13 cellular contexts compared by ENCODE assay signal in genomic region chr7:35716038-35716803, GRCh38. TPM values are rescaled to one million over a fixed set of nuclear protein-coding genes. Genes with fewer than 3 reads are reported as not detected.
DNase-seq lines count a peak whose midpoint lies in the region; ATAC-seq and TF ChIP-seq lines count a peak whose summit lies in the region.
"Had no signal": no experiment of that assay in that cellular context is flagged by ENCODE, and none has a peak within 500 bp of the region (broad histone marks: within the 10 kb centered on the region; RNA-seq: fewer than 3 reads in every experiment).

No MANE protein-coding gene starts in this region.

- H2AFZ ChIP-seq in trophoblast cell (ENCODE audit: insufficient read depth, low read length, poor library complexity) = no peak overlapping the region

- no peak overlapping the region for H3K14ac ChIP-seq in trophoblast cell (ENCODE audit: low read length)

- no peak overlapping the region for H4K8ac ChIP-seq in trophoblast cell (ENCODE audit: low read depth, low read length)

- no peaks in the 10 kb centered on the region for H3K79me2 ChIP-seq in trophoblast cell (ENCODE audit: control insufficient read depth, insufficient read depth, low read length, poor library complexity)

- DNase-seq in Ammon's horn (ENCODE audit: low spot score) (peak; percentile 87), heart left ventricle (peak in 3 of 5 donors; percentile 41 to 60 (median 57)), trophoblast cell (peak; percentile 16 to 72), HUDEP-2 (lab: John Stamatoyannopoulos, UW; ENCODE audit: unreplicated experiment in 76 of 76) (no peak), natural killer cell (no peak)
- DNase-seq: activated effector memory CD4-positive, alpha-beta T cell treated with anti-CD3 and anti-CD28 coated beads, Interleukin-2, amount 50 U/mL, for 16 hours; NCI-H1092; stimulated activated CD4-positive, alpha-beta T cell treated with anti-CD3 and anti-CD28 coated beads, Interleukin-15, amount 100 ng/mL, for 24 hours; T-helper 1 cell had no signal

- H3K36me3 ChIP-seq in heart left ventricle (no peaks in the 10 kb centered on the region), trophoblast cell (ENCODE audit: control insufficient read depth in 1 of 2, insufficient read depth in 2 of 2, low read length in 2 of 2) (no peaks in the 10 kb centered on the region)

- H3K9me3 ChIP-seq in heart left ventricle = no peaks in the 10 kb centered on the region
- H3K9me3 ChIP-seq in trophoblast cell (ENCODE audit: insufficient read depth, low read depth, low read length) = no peaks in the 10 kb centered on the region

- H3K36me3 Mint-ChIP-seq in natural killer cell = no peaks in the 10 kb centered on the region

- H4K91ac ChIP-seq in trophoblast cell (ENCODE audit: low read depth, low read length) = no peak overlapping the region

- H3K4me1 ChIP-seq in heart left ventricle (peaks cover 0 to 43% (median 7%) of the 10 kb centered on the region in 12 donors), trophoblast cell (ENCODE audit: control insufficient read depth in 1 of 2, insufficient read depth in 2 of 2, low read length in 2 of 2) (peaks cover 5 to 11% of the 10 kb centered on the region in 2 experiments)

- no peak overlapping the region for H3K18ac ChIP-seq in trophoblast cell (ENCODE audit: low read length)

- no peak for TF ChIP-seq POLR2A in heart left ventricle (IDR thresholded peaks at IDR 0.05)

- WGBS in heart left ventricle, 4 donors = 20 to 31% (median 30%) methylated on average over 5 of the region's 5 CpGs
- WGBS in trophoblast cell (ENCODE audit: extremely low coverage, insufficient coverage, insufficient read length) = no CpG with 5 or more reads among the region's 5 CpGs

- peaks cover 13% of the 10 kb centered on the region in 2 donors for H3K4me1 Mint-ChIP-seq in natural killer cell

- no peaks in the 10 kb centered on the region for H3K27me3 Mint-ChIP-seq in natural killer cell (ENCODE audit: low read depth in 2 of 2)

- no peak overlapping the region for H3K4me3 Mint-ChIP-seq in natural killer cell

- intact Hi-C loops in heart left ventricle (cut with DNase I) (loop anchor here in 3 of 10 donors (5.0 kb wide), 2 partner anchors 41 to 86 kb away; partner anchors contain the start of gene SEPTIN7 (in 2 of the 3)), natural killer cell (cut with micrococcal nuclease) (no loop called here)

- no peak overlapping the region for H2BK12ac ChIP-seq in trophoblast cell (ENCODE audit: low read length)

- H3K27me3 ChIP-seq in heart left ventricle (no peaks in the 10 kb centered on the region), trophoblast cell (ENCODE audit: insufficient read depth, low read length) (no peaks in the 10 kb centered on the region)

- H2AK5ac ChIP-seq in trophoblast cell (ENCODE audit: low read length) = no peak overlapping the region

- H3K27ac ChIP-seq in heart left ventricle = peak overlapping the region in 11 of 12 donors; percentile 46 to 82 (median 71)
- no peak overlapping the region for H3K27ac ChIP-seq in trophoblast cell (ENCODE audit: low read depth, low read length)
- H3K27ac ChIP-seq: C4-2B had no signal

- peak overlapping the region in 10 of 12 donors; percentile 1 to 51 (median 41) for H3K4me3 ChIP-seq in heart left ventricle
- H3K4me3 ChIP-seq in trophoblast cell (ENCODE audit: low read depth, low read length) = no peak overlapping the region

- no peaks in the 10 kb centered on the region for H3K9me3 Mint-ChIP-seq in natural killer cell

- ATAC-seq in SK-N-SH treated with all-trans-retinoic acid at 6 μM for 48 hours = peak; percentile 92
- ATAC-seq in heart left ventricle = peak; percentile 52 to 73 (median 72)
- ATAC-seq in HG02973 (IDR thresholded peaks at IDR 0.05; ENCODE audit: unreplicated experiment) = no peak
- no peak for ATAC-seq in GM18519 (IDR thresholded peaks at IDR 0.05; ENCODE audit: low FRiP score, unreplicated experiment)
- no peak for ATAC-seq in natural killer cell

- TF ChIP-seq CTCF in heart left ventricle (IDR thresholded peaks at IDR 0.05) (no peak), natural killer cell (IDR thresholded peaks at IDR 0.05) (no peak)

- no peak overlapping the region for H2BK120ac ChIP-seq in trophoblast cell (ENCODE audit: insufficient read depth, low read length, poor library complexity)

- H2BK5ac ChIP-seq in trophoblast cell (ENCODE audit: low read depth, low read length, poor library complexity) = no peak overlapping the region

- no peaks in the 10 kb centered on the region for H3K79me1 ChIP-seq in trophoblast cell (ENCODE audit: low read length)

- H3K23ac ChIP-seq in trophoblast cell (ENCODE audit: low read length) = no peak overlapping the region

- no peak overlapping the region for H3K4me2 ChIP-seq in trophoblast cell (ENCODE audit: low read length)

- H3K27ac Mint-ChIP-seq in natural killer cell = no peak overlapping the region

- no peak overlapping the region for H4K12ac ChIP-seq in trophoblast cell (ENCODE audit: low read depth, low read length)

- no peak overlapping the region for H3K9ac ChIP-seq in trophoblast cell (ENCODE audit: low read length)

- no peak overlapping the region for H3K4ac ChIP-seq in trophoblast cell (ENCODE audit: low read depth, low read length)

TF ChIP-seq in SK-N-SH treated with all-trans-retinoic acid at 6 μM for 48 hours, 23 proteins besides CTCF, POLR2A, EP300 and RAD21:
- TF ChIP-seq TOX (CRISPR knock-in tag; IDR thresholded peaks at IDR 0.05; ENCODE audit: borderline replicate concordance) (no peak), TCF4 (CRISPR knock-in tag; IDR thresholded peaks at IDR 0.05; ENCODE audit: borderline replicate concordance) (peak; percentile 93), SNAI2 (CRISPR knock-in tag; IDR thresholded peaks at IDR 0.05) (peak; percentile 81; the same call in 1 of the 2 replicates), ISL1 (CRISPR knock-in tag; IDR thresholded peaks at IDR 0.05) (peak; percentile 69), CSDC2 (CRISPR knock-in tag; IDR thresholded peaks at IDR 0.05) (no peak), POU6F1 (CRISPR knock-in tag; IDR thresholded peaks at IDR 0.05; ENCODE audit: borderline replicate concordance, low read depth) (no peak), TSHZ2 (CRISPR knock-in tag; IDR thresholded peaks at IDR 0.05) (0 out of 2 replicates have a peak, but pooled peaks have one; percentile 12)

RNA-seq across cellular contexts. Expression of gene HERPUD2, which starts 21.3 kb away (rescaled TPM):
- total RNA-seq in heart left ventricle (10 to 100 TPM; 10.3 to 26.3 (median 17.1) TPM), natural killer cell (100 to 1,000 TPM; 103 to 112 (median 111) TPM)
- polyA plus RNA-seq in heart left ventricle = 1 to 10 TPM; 6.4 to 9.8 TPM
- polyA plus RNA-seq in trophoblast cell (2013) = 41.0 and 43.0 TPM in 2 replicates

Comparison
In these comparisons a context has a peak if more than half of its experiments do, and no peak if none do; other contexts are left out.
1. DNase-seq: peak in Ammon's horn (single experiment), heart left ventricle (3 of 5) and trophoblast cell (2 of 2); none in HUDEP-2 (0 of 76) and natural killer cell (single experiment).
2. ATAC-seq: peak in SK-N-SH treated with all-trans-retinoic acid at 6 μM for 48 hours (single experiment) and heart left ventricle (4 of 4); none in HG02973 (single experiment), GM18519 (single experiment) and natural killer cell (0 of 3).